Comparison of ENCODE assay signal across 2 cellular contexts in the genomic region with DNA sequence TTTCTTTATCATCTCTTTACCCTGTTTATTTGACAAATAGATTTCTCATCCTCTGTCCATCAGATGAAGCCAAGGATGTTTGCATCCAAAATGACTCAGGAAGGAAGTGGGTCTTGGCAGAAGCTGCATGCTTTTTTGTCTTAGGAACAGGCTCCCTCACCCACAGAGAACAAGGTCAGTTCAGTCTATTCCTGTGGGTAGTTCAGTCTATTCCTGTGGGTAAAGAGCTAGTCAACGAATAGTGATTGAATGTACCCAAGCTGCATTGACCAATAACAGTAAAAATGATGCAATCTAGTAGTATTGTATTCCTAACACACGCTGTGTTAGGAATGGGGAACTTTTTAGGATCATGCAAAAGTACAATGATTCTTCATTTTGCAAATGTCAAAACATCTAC.
TF ChIP-seq lines count a peak whose summit lies in the region.

No MANE protein-coding gene starts in this region.

TF ChIP-seq in Ishikawa, 13 proteins besides CTCF, POLR2A, EP300 and RAD21:
- TF ChIP-seq CEBPB (IDR thresholded peaks at IDR 0.05) (peak; percentile 91), TEAD4 (IDR thresholded peaks at IDR 0.05) (no peak)
- TF ChIP-seq, protein P1, sequence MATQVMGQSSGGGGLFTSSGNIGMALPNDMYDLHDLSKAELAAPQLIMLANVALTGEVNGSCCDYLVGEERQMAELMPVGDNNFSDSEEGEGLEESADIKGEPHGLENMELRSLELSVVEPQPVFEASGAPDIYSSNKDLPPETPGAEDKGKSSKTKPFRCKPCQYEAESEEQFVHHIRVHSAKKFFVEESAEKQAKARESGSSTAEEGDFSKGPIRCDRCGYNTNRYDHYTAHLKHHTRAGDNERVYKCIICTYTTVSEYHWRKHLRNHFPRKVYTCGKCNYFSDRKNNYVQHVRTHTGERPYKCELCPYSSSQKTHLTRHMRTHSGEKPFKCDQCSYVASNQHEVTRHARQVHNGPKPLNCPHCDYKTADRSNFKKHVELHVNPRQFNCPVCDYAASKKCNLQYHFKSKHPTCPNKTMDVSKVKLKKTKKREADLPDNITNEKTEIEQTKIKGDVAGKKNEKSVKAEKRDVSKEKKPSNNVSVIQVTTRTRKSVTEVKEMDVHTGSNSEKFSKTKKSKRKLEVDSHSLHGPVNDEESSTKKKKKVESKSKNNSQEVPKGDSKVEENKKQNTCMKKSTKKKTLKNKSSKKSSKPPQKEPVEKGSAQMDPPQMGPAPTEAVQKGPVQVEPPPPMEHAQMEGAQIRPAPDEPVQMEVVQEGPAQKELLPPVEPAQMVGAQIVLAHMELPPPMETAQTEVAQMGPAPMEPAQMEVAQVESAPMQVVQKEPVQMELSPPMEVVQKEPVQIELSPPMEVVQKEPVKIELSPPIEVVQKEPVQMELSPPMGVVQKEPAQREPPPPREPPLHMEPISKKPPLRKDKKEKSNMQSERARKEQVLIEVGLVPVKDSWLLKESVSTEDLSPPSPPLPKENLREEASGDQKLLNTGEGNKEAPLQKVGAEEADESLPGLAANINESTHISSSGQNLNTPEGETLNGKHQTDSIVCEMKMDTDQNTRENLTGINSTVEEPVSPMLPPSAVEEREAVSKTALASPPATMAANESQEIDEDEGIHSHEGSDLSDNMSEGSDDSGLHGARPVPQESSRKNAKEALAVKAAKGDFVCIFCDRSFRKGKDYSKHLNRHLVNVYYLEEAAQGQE (IDR thresholded peaks at IDR 0.05; ENCODE audit: low read depth), result no peak

TF ChIP-seq in H1, 55 proteins besides CTCF, POLR2A, EP300 and RAD21:
- TF ChIP-seq MAFK (IDR thresholded peaks at IDR 0.05; ENCODE audit: low read depth, low read length), result no peak
- TF ChIP-seq ASH2L (IDR thresholded peaks at IDR 0.05; ENCODE audit: low read length), result no peak
- TF ChIP-seq GABPA (IDR thresholded peaks at IDR 0.05; ENCODE audit: borderline replicate concordance, insufficient read depth, low read length), result no peak
- TF ChIP-seq ZNF274 (IDR thresholded peaks at IDR 0.05; ENCODE audit: borderline replicate concordance, extremely low read depth, low read length), result no peak
- no peak for TF ChIP-seq JUND (IDR thresholded peaks at IDR 0.05; ENCODE audit: low read length)
- no peak for TF ChIP-seq HDAC2 (IDR thresholded peaks at IDR 0.05; ENCODE audit: borderline replicate concordance in 1 of 2, low read depth in 2 of 2, low read length in 2 of 2)
- TF ChIP-seq CEBPB (IDR thresholded peaks at IDR 0.05; ENCODE audit: low read depth, low read length), result peak; percentile 34; the same call in 1 of the 2 replicates
- TF ChIP-seq SP4 (IDR thresholded peaks at IDR 0.05; ENCODE audit: low read length), result no peak
